ENCODE assay signal across 25 cellular contexts in genomic region chr10:34360984-34361383, GRCh38.
"Had no signal": no experiment of that assay in that cellular context is flagged by ENCODE, and none has a peak within 500 bp of the region (broad histone marks: within the 10 kb centered on the region; RNA-seq: fewer than 3 reads in every experiment).

No MANE protein-coding gene starts in this region.

- H3K9me3 ChIP-seq: colonic mucosa, gastrocnemius medialis, right lobe of liver, stomach, thyroid gland had no signal

- DNase-seq: colonic mucosa; effector CD8-positive, alpha-beta T cell; endodermal cell; foreskin fibroblast; gastrocnemius medialis; head of caudate nucleus; naive thymus-derived CD4-positive, alpha-beta T cell; right lobe of liver; stimulated activated CD4-positive, alpha-beta T cell treated with anti-CD3 and anti-CD28 coated beads, Interleukin-12 subunit alpha, Interleukin-12 subunit beta, amount 100 ng/mL, for 4 hours; stimulated activated CD4-positive, alpha-beta T cell treated with anti-CD3 and anti-CD28 coated beads, Interleukin-1b, Interleukin-23, amount 100 ng/mL, for 48 hours; stimulated activated CD4-positive, alpha-beta T cell treated with anti-CD3 and anti-CD28 coated beads, Interleukin-4, amount 100 ng/mL, for 1 hour; stimulated activated naive CD4-positive, alpha-beta T cell treated with Interleukin-2 at 50 U/mL for 16 hours; stomach; thyroid gland; trophoblast cell had no signal

- H3K4me3 ChIP-seq: colonic mucosa, gastrocnemius medialis, lung, neural progenitor cell, right lobe of liver, smooth muscle cell, stomach, thyroid gland had no signal

- H3K4me1 ChIP-seq: colonic mucosa, gastrocnemius medialis, neural progenitor cell, parathyroid adenoma, stomach, thyroid gland had no signal

- H3K9ac ChIP-seq: neural progenitor cell, parathyroid adenoma had no signal

- H3K4me1 Mint-ChIP-seq: memory B cell; naive thymus-derived CD4-positive, alpha-beta T cell; nephron; stimulated activated effector memory CD8-positive, alpha-beta T cell treated with anti-CD3 and anti-CD28 coated beads, Interleukin-12 subunit alpha, Interleukin-12 subunit beta, amount 100 ng/mL, for 72 hours had no signal

- H3K27ac Mint-ChIP-seq: dendritic cell treated with granulocyte-macrophage colony-stimulating factor and Interleukin-4, amounts not matched to agents 40 ng/mL and 50 ng/mL, for 4 days; endodermal cell; memory B cell; naive thymus-derived CD4-positive, alpha-beta T cell; nephron; neural progenitor cell; progenitor cell of endocrine pancreas; stimulated activated effector memory CD8-positive, alpha-beta T cell treated with anti-CD3 and anti-CD28 coated beads, Interleukin-12 subunit alpha, Interleukin-12 subunit beta, amount 100 ng/mL, for 72 hours had no signal

- H3K36me3 ChIP-seq: colonic mucosa, thyroid gland had no signal

- H3K9me3 Mint-ChIP-seq: dendritic cell treated with granulocyte-macrophage colony-stimulating factor and Interleukin-4, amounts not matched to agents 40 ng/mL and 50 ng/mL, for 4 days; endodermal cell; naive thymus-derived CD4-positive, alpha-beta T cell; nephron; neural progenitor cell; stimulated activated effector memory CD8-positive, alpha-beta T cell treated with anti-CD3 and anti-CD28 coated beads, Interleukin-12 subunit alpha, Interleukin-12 subunit beta, amount 100 ng/mL, for 72 hours had no signal

- H3K4me3 Mint-ChIP-seq: dendritic cell treated with granulocyte-macrophage colony-stimulating factor and Interleukin-4, amounts not matched to agents 40 ng/mL and 50 ng/mL, for 4 days; endodermal cell; memory B cell; naive thymus-derived CD4-positive, alpha-beta T cell; nephron; neural progenitor cell; stimulated activated effector memory CD8-positive, alpha-beta T cell treated with anti-CD3 and anti-CD28 coated beads, Interleukin-12 subunit alpha, Interleukin-12 subunit beta, amount 100 ng/mL, for 72 hours had no signal

- H3K4me2 ChIP-seq: neural progenitor cell, smooth muscle cell had no signal

- H2AFZ ChIP-seq: neural progenitor cell, parathyroid adenoma had no signal

- H3K36me3 Mint-ChIP-seq: memory B cell; naive thymus-derived CD4-positive, alpha-beta T cell; stimulated activated effector memory CD8-positive, alpha-beta T cell treated with anti-CD3 and anti-CD28 coated beads, Interleukin-12 subunit alpha, Interleukin-12 subunit beta, amount 100 ng/mL, for 72 hours had no signal

- H3K27me3 ChIP-seq: colonic mucosa, gastrocnemius medialis, neural progenitor cell, right lobe of liver, stomach, thyroid gland had no signal

- H3K27me3 Mint-ChIP-seq: dendritic cell treated with granulocyte-macrophage colony-stimulating factor and Interleukin-4, amounts not matched to agents 40 ng/mL and 50 ng/mL, for 4 days; memory B cell; progenitor cell of endocrine pancreas had no signal

- H3K79me2 ChIP-seq: parathyroid adenoma had no signal

- H3K27ac ChIP-seq: colonic mucosa, epithelial cell of prostate, gastrocnemius medialis, neural progenitor cell, parathyroid adenoma, right lobe of liver, stomach, thyroid gland had no signal
